ENCODE assay signal across 25 cellular contexts in genomic region chr1:228349701-228350171, GRCh38. TPM values are rescaled to one million over a fixed set of nuclear protein-coding genes. Genes with fewer than 3 reads are reported as not detected.
A peak's percentile ranks its signal among the peaks of the same experiment; 100 is the strongest.
DNase-seq lines count a peak whose midpoint lies in the region; ATAC-seq and TF ChIP-seq lines count a peak whose summit lies in the region.
"Had no signal": no experiment of that assay in that cellular context is flagged by ENCODE, and none has a peak within 500 bp of the region (broad histone marks: within the 10 kb centered on the region; RNA-seq: fewer than 3 reads in every experiment).

No MANE protein-coding gene starts in this region.

- H3K4me3 ChIP-seq in mucosa of descending colon (no peak overlapping the region), tibial artery (no peak overlapping the region), tibial nerve (no peak overlapping the region)
- H3K4me3 ChIP-seq: esophagus squamous epithelium, gastroesophageal sphincter, thyroid gland had no signal

- TF ChIP-seq CTCF in mucosa of descending colon (IDR thresholded peaks at IDR 0.05) (no peak), tibial artery (IDR thresholded peaks at IDR 0.05) (no peak), tibial nerve (IDR thresholded peaks at IDR 0.05) (no peak), RWPE1 (conservative IDR thresholded peaks at IDR 0.05; ENCODE audit: low read depth) (no peak)

- no peak for TF ChIP-seq EP300 in tibial nerve (IDR thresholded peaks at IDR 0.05)

- H3K36me3 ChIP-seq in mucosa of descending colon (ENCODE audit: low read depth) = no peaks in the 10 kb centered on the region
- peaks cover 0 to 5% (median 0%) of the 10 kb centered on the region in 3 donors for H3K36me3 ChIP-seq in tibial artery
- no peaks in the 10 kb centered on the region for H3K36me3 ChIP-seq in tibial nerve
- H3K36me3 ChIP-seq: thyroid gland had no signal

- intact Hi-C loops in activated naive CD4-positive, alpha-beta T cell treated with anti-CD3 and anti-CD28 coated beads for 36 hours (cut with micrococcal nuclease) = no loop called here
- intact Hi-C loops in Right ventricle myocardium superior (cut with DNase I) (no loop called here), mucosa of descending colon (cut with DNase I, micrococcal nuclease) (no loop called here), tibial artery (cut with DNase I; ENCODE audit: low total_unique reads) (no loop called here)

- no peaks in the 10 kb centered on the region for H3K9me3 Mint-ChIP-seq in activated naive CD4-positive, alpha-beta T cell treated with anti-CD3 and anti-CD28 coated beads for 36 hours
- no peaks in the 10 kb centered on the region for H3K9me3 Mint-ChIP-seq in activated CD4-positive, alpha-beta T cell treated with anti-CD3 and anti-CD28 coated beads, Interleukin-2, amount 10 ng/mL, durations not matched to agents 7 days and 5 days
- H3K9me3 Mint-ChIP-seq: activated naive CD8-positive, alpha-beta T cell treated with anti-CD3 and anti-CD28 coated beads, Interleukin-2, amount 50 U/mL, for 24 hours; activated T-helper 1 cell treated with anti-CD3 and anti-CD28 coated beads, Interleukin-12 subunit alpha, Interleukin-12 subunit beta, Interleukin-2, Interleukin-4 antibody, amounts not matched to agents 30 ng/mL and 10 ng/mL and 1 ng/mL, durations not matched to agents 14 hours and 24 hours and 36 hours; brain; effector memory CD8-positive, alpha-beta T cell; naive thymus-derived CD8-positive, alpha-beta T cell had no signal

- H3K27me3 ChIP-seq in tibial artery (no peaks in the 10 kb centered on the region), tibial nerve (no peaks in the 10 kb centered on the region)
- H3K27me3 ChIP-seq: esophagus squamous epithelium, gastroesophageal sphincter, thyroid gland had no signal

- no peak overlapping the region for H3K4me3 Mint-ChIP-seq in activated naive CD4-positive, alpha-beta T cell treated with anti-CD3 and anti-CD28 coated beads for 36 hours
- no peak overlapping the region for H3K4me3 Mint-ChIP-seq in activated CD4-positive, alpha-beta T cell treated with anti-CD3 and anti-CD28 coated beads, Interleukin-2, amount 10 ng/mL, durations not matched to agents 7 days and 5 days
- H3K4me3 Mint-ChIP-seq: activated naive CD8-positive, alpha-beta T cell treated with anti-CD3 and anti-CD28 coated beads, Interleukin-2, amount 50 U/mL, for 24 hours; activated T-helper 1 cell treated with anti-CD3 and anti-CD28 coated beads, Interleukin-12 subunit alpha, Interleukin-12 subunit beta, Interleukin-2, Interleukin-4 antibody, amounts not matched to agents 30 ng/mL and 10 ng/mL and 1 ng/mL, durations not matched to agents 14 hours and 24 hours and 36 hours; brain; effector memory CD8-positive, alpha-beta T cell; naive thymus-derived CD8-positive, alpha-beta T cell had no signal

- H3K4me1 ChIP-seq in mucosa of descending colon (ENCODE audit: low read depth) (no peaks in the 10 kb centered on the region), tibial artery (no peaks in the 10 kb centered on the region), tibial nerve (no peaks in the 10 kb centered on the region)
- H3K4me1 ChIP-seq: gastroesophageal sphincter, thyroid gland had no signal

- no peak overlapping the region for H3K27ac Mint-ChIP-seq in activated naive CD4-positive, alpha-beta T cell treated with anti-CD3 and anti-CD28 coated beads for 36 hours
- no peak overlapping the region for H3K27ac Mint-ChIP-seq in activated CD4-positive, alpha-beta T cell treated with anti-CD3 and anti-CD28 coated beads, Interleukin-2, amount 10 ng/mL, durations not matched to agents 7 days and 5 days
- H3K27ac Mint-ChIP-seq: activated naive CD8-positive, alpha-beta T cell treated with anti-CD3 and anti-CD28 coated beads, Interleukin-2, amount 50 U/mL, for 24 hours; activated T-helper 1 cell treated with anti-CD3 and anti-CD28 coated beads, Interleukin-12 subunit alpha, Interleukin-12 subunit beta, Interleukin-2, Interleukin-4 antibody, amounts not matched to agents 30 ng/mL and 10 ng/mL and 1 ng/mL, durations not matched to agents 14 hours and 24 hours and 36 hours; brain; effector memory CD8-positive, alpha-beta T cell had no signal

- DNase-seq in activated naive CD4-positive, alpha-beta T cell treated with anti-CD3 and anti-CD28 coated beads, Interleukin-2, amount 50 U/mL, for 16 hours = peak; percentile 6
- no peak for DNase-seq in activated naive CD4-positive, alpha-beta T cell treated with anti-CD3 and anti-CD28 coated beads for 36 hours
- DNase-seq in Right ventricle myocardium superior = peak; percentile 38
- peak in 2 of 3 donors; percentile 18 to 38 for DNase-seq in mucosa of descending colon
- DNase-seq in tibial artery = peak; percentile 16 to 60
- DNase-seq in tibial nerve (ENCODE audit: low spot score in 2 of 2) = no peak
- DNase-seq in activated CD4-positive, alpha-beta T cell treated with anti-CD3 and anti-CD28 coated beads, Interleukin-2, amount 10 ng/mL, durations not matched to agents 7 days and 5 days = no peak
- DNase-seq in RWPE1 (ENCODE audit: low spot score) = no peak
- DNase-seq: activated CD4-positive, CD25-positive, alpha-beta regulatory T cell treated with anti-CD3 and anti-CD28 coated beads, Interleukin-2, amount 50 U/mL, for 72 hours; activated naive CD8-positive, alpha-beta T cell treated with anti-CD3 and anti-CD28 coated beads, Interleukin-2, amount 50 U/mL, for 24 hours; COR-L47; DMS79 treated with DMSO at 0.1 percent for 48 hours; effector memory CD8-positive, alpha-beta T cell; esophagus squamous epithelium; HCEC 1CT; NCI-H2171; NCI-H526; small intestine; stimulated activated CD4-positive, alpha-beta T cell treated with anti-CD3 and anti-CD28 coated beads, Interleukin-4, amount 100 ng/mL, for 24 hours; stimulated activated naive CD8-positive, alpha-beta T cell treated with anti-CD3 and anti-CD28 coated beads, Interleukin-15, Interleukin-2, amounts not matched to agents 100 U/mL and 50 U/mL, for 24 hours had no signal

- CTCF ChIA-PET in activated naive CD4-positive, alpha-beta T cell treated with anti-CD3 and anti-CD28 coated beads for 36 hours (lab: Charles Lee) = no interaction called here
- CTCF ChIA-PET in activated CD4-positive, alpha-beta T cell treated with anti-CD3 and anti-CD28 coated beads, Interleukin-2, amount 10 ng/mL, durations not matched to agents 7 days and 5 days (lab: Charles Lee) = interaction anchor here (0.5 kb wide), 1 partner anchor 1336 kb away, joined by 3 read pairs; no protein-coding TSS in a partner anchor
- CTCF ChIA-PET in RWPE1 (lab: Yijun Ruan, JAX) = no interaction called here

- POLR2A ChIA-PET in activated CD4-positive, alpha-beta T cell treated with anti-CD3 and anti-CD28 coated beads, Interleukin-2, amount 10 ng/mL, durations not matched to agents 7 days and 5 days (lab: Charles Lee) = no interaction called here
- POLR2A ChIA-PET in RWPE1 (lab: Yijun Ruan, JAX; ENCODE audit: low non-redundant PET) = no interaction called here

- no peaks in the 10 kb centered on the region for H3K27me3 Mint-ChIP-seq in activated naive CD4-positive, alpha-beta T cell treated with anti-CD3 and anti-CD28 coated beads for 36 hours (ENCODE audit: low read depth)
- H3K27me3 Mint-ChIP-seq in activated CD4-positive, alpha-beta T cell treated with anti-CD3 and anti-CD28 coated beads, Interleukin-2, amount 10 ng/mL, durations not matched to agents 7 days and 5 days = no peaks in the 10 kb centered on the region
- H3K27me3 Mint-ChIP-seq: activated naive CD8-positive, alpha-beta T cell treated with anti-CD3 and anti-CD28 coated beads, Interleukin-2, amount 50 U/mL, for 24 hours; effector memory CD8-positive, alpha-beta T cell; naive thymus-derived CD8-positive, alpha-beta T cell had no signal

- TF ChIP-seq POLR2A in tibial nerve (IDR thresholded peaks at IDR 0.05) = no peak

- H3K9me3 ChIP-seq in mucosa of descending colon (no peaks in the 10 kb centered on the region), tibial artery (no peaks in the 10 kb centered on the region), tibial nerve (no peaks in the 10 kb centered on the region)
- H3K9me3 ChIP-seq: esophagus squamous epithelium, thyroid gland had no signal

- WGBS in tibial nerve, 2 donors = 90 to 93% methylated on average over 14 to 15 of the region's 15 CpGs

- no peak overlapping the region for H3K27ac ChIP-seq in tibial artery
- H3K27ac ChIP-seq in tibial nerve = no peak overlapping the region
- H3K27ac ChIP-seq in RWPE1 = no peak overlapping the region
- H3K27ac ChIP-seq: esophagus squamous epithelium, gastroesophageal sphincter, thyroid gland had no signal

- H3K36me3 Mint-ChIP-seq in activated naive CD4-positive, alpha-beta T cell treated with anti-CD3 and anti-CD28 coated beads for 36 hours (ENCODE audit: low read depth) = peaks cover 1% of the 10 kb centered on the region
- no peaks in the 10 kb centered on the region for H3K36me3 Mint-ChIP-seq in activated CD4-positive, alpha-beta T cell treated with anti-CD3 and anti-CD28 coated beads, Interleukin-2, amount 10 ng/mL, durations not matched to agents 7 days and 5 days (ENCODE audit: low read depth)
- H3K36me3 Mint-ChIP-seq: brain had no signal

- ATAC-seq in Right ventricle myocardium superior (ENCODE audit: poor library complexity) (no peak), mucosa of descending colon (no peak)
- ATAC-seq: activated naive CD8-positive, alpha-beta T cell treated with anti-CD3 and anti-CD28 coated beads, Interleukin-2, amount 50 U/mL, for 24 hours; effector memory CD8-positive, alpha-beta T cell; gastroesophageal sphincter; naive thymus-derived CD8-positive, alpha-beta T cell; stimulated activated naive CD8-positive, alpha-beta T cell treated with anti-CD3 and anti-CD28 coated beads, Interleukin-15, Interleukin-2, amounts not matched to agents 100 U/mL and 50 U/mL, for 24 hours had no signal

- no peaks in the 10 kb centered on the region for H3K4me1 Mint-ChIP-seq in activated naive CD4-positive, alpha-beta T cell treated with anti-CD3 and anti-CD28 coated beads for 36 hours (ENCODE audit: low read depth)
- no peaks in the 10 kb centered on the region for H3K4me1 Mint-ChIP-seq in activated CD4-positive, alpha-beta T cell treated with anti-CD3 and anti-CD28 coated beads, Interleukin-2, amount 10 ng/mL, durations not matched to agents 7 days and 5 days
- H3K4me1 Mint-ChIP-seq: activated naive CD8-positive, alpha-beta T cell treated with anti-CD3 and anti-CD28 coated beads, Interleukin-2, amount 50 U/mL, for 24 hours; brain had no signal

RNA-seq across cellular contexts. Expression of gene TRIM11, which starts 56.9 kb away (rescaled TPM):
- total RNA-seq in activated naive CD4-positive, alpha-beta T cell treated with anti-CD3 and anti-CD28 coated beads for 36 hours = 10 to 100 TPM; 26.0 to 27.5 TPM
- total RNA-seq in Right ventricle myocardium superior (6.2 TPM), mucosa of descending colon (10 to 100 TPM; 32.1 to 40.4 (median 35.0) TPM), tibial nerve (10 to 100 TPM; 19.9 to 32.8 (median 23.9) TPM)
- total RNA-seq in activated CD4-positive, alpha-beta T cell treated with anti-CD3 and anti-CD28 coated beads, Interleukin-2, amount 10 ng/mL, durations not matched to agents 7 days and 5 days = 10 to 100 TPM; 54.4 to 62.4 TPM

Comparison
In these comparisons a context has a peak if more than half of its experiments do, and no peak if none do; other contexts are left out.
1. DNase-seq: peak in activated naive CD4-positive, alpha-beta T cell treated with anti-CD3 and anti-CD28 coated beads, Interleukin-2, amount 50 U/mL, for 16 hours (single experiment), Right ventricle myocardium superior (single experiment), mucosa of descending colon (2 of 3) and tibial artery (2 of 2); none in activated naive CD4-positive, alpha-beta T cell treated with anti-CD3 and anti-CD28 coated beads for 36 hours (single experiment), tibial nerve (0 of 2), activated CD4-positive, alpha-beta T cell treated with anti-CD3 and anti-CD28 coated beads, Interleukin-2, amount 10 ng/mL, durations not matched to agents 7 days and 5 days (single experiment) and RWPE1 (single experiment).